In the genomic region with DNA sequence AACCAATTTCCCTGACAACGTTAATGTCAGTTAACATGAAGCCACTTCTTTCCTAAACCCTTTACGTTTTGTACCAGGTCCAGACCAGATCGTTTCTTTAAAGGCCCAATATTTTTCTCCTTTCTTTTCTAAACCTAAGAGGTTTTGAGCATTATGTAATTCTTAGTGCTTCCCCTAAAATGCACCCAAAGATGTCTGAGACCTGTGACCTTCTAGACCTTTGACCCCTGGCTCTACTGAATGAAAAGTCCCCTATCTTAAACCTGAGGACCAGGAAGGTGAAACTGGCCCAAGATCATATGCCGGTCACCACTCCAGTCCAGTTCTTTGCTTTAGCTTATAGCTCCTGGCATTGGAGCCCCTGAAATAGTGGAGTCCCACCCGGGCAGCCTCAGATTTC, we compare ENCODE assay signal across 22 cellular contexts.
DNase-seq lines count a peak whose midpoint lies in the region; ATAC-seq and TF ChIP-seq lines count a peak whose summit lies in the region.
"Had no signal": no experiment of that assay in that cellular context is flagged by ENCODE, and none has a peak within 500 bp of the region (broad histone marks: within the 10 kb centered on the region; RNA-seq: fewer than 3 reads in every experiment).

No MANE protein-coding gene starts in this region.

- peak overlapping the region; percentile 41 for H3K27ac Mint-ChIP-seq in activated T-cell treated with anti-CD3 and anti-CD28 coated beads, Interleukin-2, amount 50 U/mL, for 72 hours
- H3K27ac Mint-ChIP-seq in WTC11 = peak overlapping the region; percentile 32
- peak overlapping the region; percentile 71 to 83 for H3K27ac Mint-ChIP-seq in effector memory CD8-positive, alpha-beta T cell
- peak overlapping the region; percentile 62 for H3K27ac Mint-ChIP-seq in stimulated activated naive B cell treated with anti-CD40 and anti-IgM and Interleukin-4, amounts not matched to agents 10 μg/mL and 1 μg/mL and 100 μg/mL, for 72 hours
- no peak overlapping the region for H3K27ac Mint-ChIP-seq in activated T-helper 2 cell treated with anti-CD3 and anti-CD28 coated beads, Interferon-gamma antibody, Interleukin-2, Interleukin-4, amounts not matched to agents 10 μg/mL and 5 μg/mL and 100 μg/mL, durations not matched to agents 14 hours and 24 hours and 36 hours
- H3K27ac Mint-ChIP-seq: B cell had no signal

- no peak for TF ChIP-seq CTCF in WTC11 (IDR thresholded peaks at IDR 0.05)

- ATAC-seq in activated T-cell treated with anti-CD3 and anti-CD28 coated beads, Interleukin-2, amount 50 U/mL, for 72 hours (replicated peaks in 1 of 2) = no peak
- ATAC-seq in WTC11 (no peak), GM18861 (IDR thresholded peaks at IDR 0.05; ENCODE audit: unreplicated experiment) (no peak)
- ATAC-seq in effector memory CD8-positive, alpha-beta T cell (replicated peaks) = no peak
- ATAC-seq in stimulated activated naive B cell treated with anti-CD40 and anti-IgM and Interleukin-4, amounts not matched to agents 10 μg/mL and 1 μg/mL and 100 μg/mL, for 72 hours (replicated peaks) = no peak
- ATAC-seq: PC-3 had no signal

- H3K9me3 Mint-ChIP-seq in activated T-cell treated with anti-CD3 and anti-CD28 coated beads, Interleukin-2, amount 50 U/mL, for 72 hours = no peaks in the 10 kb centered on the region
- no peaks in the 10 kb centered on the region for H3K9me3 Mint-ChIP-seq in WTC11
- no peaks in the 10 kb centered on the region for H3K9me3 Mint-ChIP-seq in effector memory CD8-positive, alpha-beta T cell
- H3K9me3 Mint-ChIP-seq in stimulated activated naive B cell treated with anti-CD40 and anti-IgM and Interleukin-4, amounts not matched to agents 10 μg/mL and 1 μg/mL and 100 μg/mL, for 72 hours = peaks cover 3 to 4% of the 10 kb centered on the region in 2 donors
- no peaks in the 10 kb centered on the region for H3K9me3 Mint-ChIP-seq in activated T-helper 2 cell treated with anti-CD3 and anti-CD28 coated beads, Interferon-gamma antibody, Interleukin-2, Interleukin-4, amounts not matched to agents 10 μg/mL and 5 μg/mL and 100 μg/mL, durations not matched to agents 14 hours and 24 hours and 36 hours

- POLR2A ChIA-PET in WTC11 (lab: Charles Lee) = no interaction called here

- no peak for DNase-seq in activated T-cell treated with anti-CD3 and anti-CD28 coated beads, Interleukin-2, amount 50 U/mL, for 72 hours
- DNase-seq in activated T-cell treated with anti-CD3 and anti-CD28 coated beads for 4 hours (no peak), WTC11 (ENCODE audit: low spot score) (no peak), NCI-H1417 (lab: John Stamatoyannopoulos, UW) (no peak)
- DNase-seq in effector memory CD8-positive, alpha-beta T cell = no peak
- DNase-seq in stimulated activated naive B cell treated with anti-CD40 and anti-IgM and Interleukin-4, amounts not matched to agents 10 μg/mL and 1 μg/mL and 100 μg/mL, for 72 hours = no peak
- no peak for DNase-seq in activated T-helper 2 cell treated with anti-CD3 and anti-CD28 coated beads, Interferon-gamma antibody, Interleukin-2, Interleukin-4, amounts not matched to agents 10 μg/mL and 5 μg/mL and 100 μg/mL, durations not matched to agents 14 hours and 24 hours and 36 hours (ENCODE audit: low spot score)
- DNase-seq: DMS 273 treated with DMSO at 0.1 percent for 48 hours, GM23248, HCEC 1CT, KG1, MV-4-11, NCI-H1417 treated with DMSO at 0.1 percent for 48 hours, NCI-H187 treated with DMSO at 0.1 percent for 48 hours, NCI-H226, NCI-H524, PC-3, RPMI8226, SHP77 treated with DMSO at 0.1 percent for 48 hours, SK-N-SH had no signal

- no peaks in the 10 kb centered on the region for H3K27me3 Mint-ChIP-seq in activated T-cell treated with anti-CD3 and anti-CD28 coated beads, Interleukin-2, amount 50 U/mL, for 72 hours (ENCODE audit: low read depth)
- H3K27me3 Mint-ChIP-seq in WTC11 (ENCODE audit: low read depth) = no peaks in the 10 kb centered on the region
- no peaks in the 10 kb centered on the region for H3K27me3 Mint-ChIP-seq in effector memory CD8-positive, alpha-beta T cell
- H3K27me3 Mint-ChIP-seq in stimulated activated naive B cell treated with anti-CD40 and anti-IgM and Interleukin-4, amounts not matched to agents 10 μg/mL and 1 μg/mL and 100 μg/mL, for 72 hours = no peaks in the 10 kb centered on the region
- no peaks in the 10 kb centered on the region for H3K27me3 Mint-ChIP-seq in activated T-helper 2 cell treated with anti-CD3 and anti-CD28 coated beads, Interferon-gamma antibody, Interleukin-2, Interleukin-4, amounts not matched to agents 10 μg/mL and 5 μg/mL and 100 μg/mL, durations not matched to agents 14 hours and 24 hours and 36 hours (ENCODE audit: low read depth)
- H3K27me3 Mint-ChIP-seq: B cell had no signal

- H3K36me3 Mint-ChIP-seq in activated T-cell treated with anti-CD3 and anti-CD28 coated beads, Interleukin-2, amount 50 U/mL, for 72 hours (ENCODE audit: insufficient read depth in 2 of 2) = peaks cover 1 to 2% of the 10 kb centered on the region in 2 donors
- H3K36me3 Mint-ChIP-seq in WTC11 = no peaks in the 10 kb centered on the region
- peaks cover 7% of the 10 kb centered on the region for H3K36me3 Mint-ChIP-seq in effector memory CD8-positive, alpha-beta T cell (ENCODE audit: insufficient read depth)
- H3K36me3 Mint-ChIP-seq in stimulated activated naive B cell treated with anti-CD40 and anti-IgM and Interleukin-4, amounts not matched to agents 10 μg/mL and 1 μg/mL and 100 μg/mL, for 72 hours = peaks cover 21 to 35% of the 10 kb centered on the region in 2 donors
- peaks cover 10% of the 10 kb centered on the region for H3K36me3 Mint-ChIP-seq in activated T-helper 2 cell treated with anti-CD3 and anti-CD28 coated beads, Interferon-gamma antibody, Interleukin-2, Interleukin-4, amounts not matched to agents 10 μg/mL and 5 μg/mL and 100 μg/mL, durations not matched to agents 14 hours and 24 hours and 36 hours (ENCODE audit: low read depth)

- CTCF ChIA-PET in WTC11 (lab: Charles Lee) = interaction anchor here (0.7 to 3.0 kb wide), 5 partner anchors 13 to 365 kb away, joined by 3 to 11 read pairs (median 4); no protein-coding TSS in a partner anchor

- intact Hi-C loops in activated T-helper 2 cell treated with anti-CD3 and anti-CD28 coated beads, Interferon-gamma antibody, Interleukin-2, Interleukin-4, amounts not matched to agents 10 μg/mL and 5 μg/mL and 100 μg/mL, durations not matched to agents 14 hours and 24 hours and 36 hours (cut with micrococcal nuclease) = no loop called here

- peaks cover 49% of the 10 kb centered on the region for H3K4me1 Mint-ChIP-seq in activated T-cell treated with anti-CD3 and anti-CD28 coated beads, Interleukin-2, amount 50 U/mL, for 72 hours (ENCODE audit: low read depth)
- peaks cover 63% of the 10 kb centered on the region for H3K4me1 Mint-ChIP-seq in WTC11
- H3K4me1 Mint-ChIP-seq in effector memory CD8-positive, alpha-beta T cell (ENCODE audit: low read depth in 2 of 2) = peaks cover 57 to 67% of the 10 kb centered on the region in 2 donors
- peaks cover 70 to 97% of the 10 kb centered on the region in 2 donors for H3K4me1 Mint-ChIP-seq in stimulated activated naive B cell treated with anti-CD40 and anti-IgM and Interleukin-4, amounts not matched to agents 10 μg/mL and 1 μg/mL and 100 μg/mL, for 72 hours
- H3K4me1 Mint-ChIP-seq in activated T-helper 2 cell treated with anti-CD3 and anti-CD28 coated beads, Interferon-gamma antibody, Interleukin-2, Interleukin-4, amounts not matched to agents 10 μg/mL and 5 μg/mL and 100 μg/mL, durations not matched to agents 14 hours and 24 hours and 36 hours (ENCODE audit: low read depth) = peaks cover 35% of the 10 kb centered on the region

- H3K4me3 Mint-ChIP-seq in activated T-cell treated with anti-CD3 and anti-CD28 coated beads, Interleukin-2, amount 50 U/mL, for 72 hours = peak overlapping the region in 1 of 2 donors; percentile 4
- H3K4me3 Mint-ChIP-seq in WTC11 = no peak overlapping the region
- H3K4me3 Mint-ChIP-seq in effector memory CD8-positive, alpha-beta T cell = no peak overlapping the region
- no peak overlapping the region for H3K4me3 Mint-ChIP-seq in stimulated activated naive B cell treated with anti-CD40 and anti-IgM and Interleukin-4, amounts not matched to agents 10 μg/mL and 1 μg/mL and 100 μg/mL, for 72 hours
- no peak overlapping the region for H3K4me3 Mint-ChIP-seq in activated T-helper 2 cell treated with anti-CD3 and anti-CD28 coated beads, Interferon-gamma antibody, Interleukin-2, Interleukin-4, amounts not matched to agents 10 μg/mL and 5 μg/mL and 100 μg/mL, durations not matched to agents 14 hours and 24 hours and 36 hours (ENCODE audit: low read depth)
- H3K4me3 Mint-ChIP-seq: B cell had no signal

TF ChIP-seq in WTC11, 78 proteins besides CTCF, POLR2A, EP300 and RAD21 (continues in another document):
- TF ChIP-seq PRDM15 (CRISPR knock-in tag; IDR thresholded peaks at IDR 0.05) = peak; percentile 87
- no peak for TF ChIP-seq CREM (CRISPR knock-in tag; IDR thresholded peaks at IDR 0.05)
